In the genomic region with DNA sequence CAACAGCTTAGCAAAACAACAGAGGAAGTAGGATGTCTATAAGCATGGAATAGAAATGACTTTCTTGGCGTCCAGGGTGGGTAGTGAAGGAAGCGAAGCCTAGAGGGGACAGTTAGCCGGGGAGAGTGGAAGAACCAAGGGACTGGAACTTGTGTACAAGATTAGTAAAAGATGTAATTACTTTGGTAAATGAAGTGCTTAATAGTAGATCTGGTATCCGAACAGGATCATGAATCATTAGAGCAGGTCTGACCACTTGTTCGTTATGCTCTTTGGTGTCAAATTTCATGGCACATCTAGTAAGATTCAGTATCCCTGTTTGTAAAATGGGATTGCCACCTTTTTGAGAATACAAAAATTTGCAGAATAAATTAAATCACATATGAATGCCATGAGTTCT, we compare ENCODE assay signal across 22 cellular contexts.
DNase-seq lines count a peak whose midpoint lies in the region; TF ChIP-seq lines count a peak whose summit lies in the region.
"Had no signal": no experiment of that assay in that cellular context is flagged by ENCODE, and none has a peak within 500 bp of the region (broad histone marks: within the 10 kb centered on the region; RNA-seq: fewer than 3 reads in every experiment).

No MANE protein-coding gene starts in this region.

- no peaks in the 10 kb centered on the region for H3K36me3 ChIP-seq in mammary epithelial cell (ENCODE audit: insufficient read depth, low read length)
- H3K36me3 ChIP-seq: ascending aorta; BLaER1 treated with 17β-estradiol and CSF1 and Interleukin-3, amounts not matched to agents 10 nM and 100 nM; prostate gland; SJSA1 had no signal

- no peak overlapping the region for H2AFZ ChIP-seq in mammary epithelial cell (ENCODE audit: low read depth, low read length)

- no peak overlapping the region for H3K4me3 Mint-ChIP-seq in activated naive CD8-positive, alpha-beta T cell treated with anti-CD3 and anti-CD28 coated beads for 36 hours
- H3K4me3 Mint-ChIP-seq: activated T-helper 1 cell treated with anti-CD3 and anti-CD28 coated beads, Interleukin-12 subunit alpha, Interleukin-12 subunit beta, Interleukin-2, Interleukin-4 antibody, amounts not matched to agents 30 ng/mL and 10 ng/mL and 1 ng/mL, durations not matched to agents 14 hours and 24 hours and 36 hours; T-helper 17 cell had no signal

- peaks cover 7% of the 10 kb centered on the region for H3K4me1 ChIP-seq in mammary epithelial cell (ENCODE audit: insufficient read depth, low read length)
- H3K4me1 ChIP-seq: ascending aorta, prostate gland, SJSA1 had no signal

- no TSS peak for BruUV-seq in mammary epithelial cell (replicated peaks; lab: Mats Ljungman, UMichigan)

- no peak overlapping the region for H3K27ac Mint-ChIP-seq in activated naive CD8-positive, alpha-beta T cell treated with anti-CD3 and anti-CD28 coated beads for 36 hours
- H3K27ac Mint-ChIP-seq: activated naive CD4-positive, alpha-beta T cell treated with anti-CD3 and anti-CD28 coated beads, Interleukin-2, amount 50 U/mL, for 72 hours; activated T-helper 1 cell treated with anti-CD3 and anti-CD28 coated beads, Interleukin-12 subunit alpha, Interleukin-12 subunit beta, Interleukin-2, Interleukin-4 antibody, amounts not matched to agents 30 ng/mL and 10 ng/mL and 1 ng/mL, durations not matched to agents 14 hours and 24 hours and 36 hours; T-helper 17 cell had no signal

- H3K4me1 Mint-ChIP-seq in activated naive CD8-positive, alpha-beta T cell treated with anti-CD3 and anti-CD28 coated beads for 36 hours: no peaks in the 10 kb centered on the region
- H3K4me1 Mint-ChIP-seq: T-helper 17 cell had no signal

- 55% methylated on average over 5 of the region's 5 CpGs for WGBS in mammary epithelial cell (ENCODE audit: low coverage, missing lambda C conversion rate)

- H3K9me3 Mint-ChIP-seq in activated naive CD8-positive, alpha-beta T cell treated with anti-CD3 and anti-CD28 coated beads for 36 hours: no peaks in the 10 kb centered on the region
- H3K9me3 Mint-ChIP-seq: activated naive CD4-positive, alpha-beta T cell treated with anti-CD3 and anti-CD28 coated beads, Interleukin-2, amount 50 U/mL, for 72 hours; activated T-helper 1 cell treated with anti-CD3 and anti-CD28 coated beads, Interleukin-12 subunit alpha, Interleukin-12 subunit beta, Interleukin-2, Interleukin-4 antibody, amounts not matched to agents 30 ng/mL and 10 ng/mL and 1 ng/mL, durations not matched to agents 14 hours and 24 hours and 36 hours had no signal

- H3K4me2 ChIP-seq in mammary epithelial cell (ENCODE audit: insufficient read depth, low read depth, low read length): peak overlapping the region; percentile 49
- H3K4me2 ChIP-seq: BLaER1 treated with 17β-estradiol and CSF1 and Interleukin-3, amounts not matched to agents 10 nM and 100 nM had no signal

- H3K27ac ChIP-seq in 22Rv1: peak overlapping the region; percentile 13; the same call in 1 of the 2 replicates
- no peak overlapping the region for H3K27ac ChIP-seq in mammary epithelial cell (ENCODE audit: insufficient read depth, low read depth, low read length)
- H3K27ac ChIP-seq: ascending aorta; BLaER1 treated with 17β-estradiol and CSF1 and Interleukin-3, amounts not matched to agents 10 nM and 100 nM; HL-60; prostate gland; SJSA1 had no signal

- DNase-seq in HPDE6-E6E7 (ENCODE audit: extremely low spot score): peak; percentile 49
- DNase-seq in NCI-H526 (lab: John Stamatoyannopoulos, UW): peak; percentile 2 to 20
- DNase-seq in mammary epithelial cell: peak; percentile 57
- no peak for DNase-seq in NCI-H345 treated with DMSO at 0.1 percent for 48 hours (lab: John Stamatoyannopoulos, UW; ENCODE audit: unreplicated experiment)
- DNase-seq in activated gamma-delta T cell treated with Interleukin-2 at 50 U/mL for 16 hours: no peak
- no peak for DNase-seq in ecto neural progenitor cell (ENCODE audit: low spot score)
- no peak for DNase-seq in activated naive CD8-positive, alpha-beta T cell treated with anti-CD3 and anti-CD28 coated beads for 36 hours
- DNase-seq: ACHN; activated CD4-positive, alpha-beta T cell treated with anti-CD3 and anti-CD28 coated beads for 48 hours; NCI-H146; NCI-H446; OCI-M1; stimulated activated CD4-positive, alpha-beta T cell treated with anti-CD3 and anti-CD28 coated beads, Interleukin-1b, Interleukin-23, amount 100 ng/mL, for 48 hours; T-helper 17 cell had no signal

- intact Hi-C loops in mammary epithelial cell (cut with micrococcal nuclease): no loop called here

- no peaks in the 10 kb centered on the region for H3K79me2 ChIP-seq in mammary epithelial cell (ENCODE audit: insufficient read depth, low read length)

- H3K9me3 ChIP-seq in mammary epithelial cell (replicated peaks; ENCODE audit: insufficient read depth, low read length): no peaks in the 10 kb centered on the region
- H3K9me3 ChIP-seq: ascending aorta; BLaER1 treated with 17β-estradiol and CSF1 and Interleukin-3, amounts not matched to agents 10 nM and 100 nM; prostate gland; SJSA1 had no signal

- CTCF ChIA-PET in mammary epithelial cell (lab: Charles Lee; ENCODE audit: low non-redundant PET): no interaction called here

- no peaks in the 10 kb centered on the region for H3K27me3 ChIP-seq in mammary epithelial cell (ENCODE audit: insufficient read depth, low read length)
- H3K27me3 ChIP-seq: ascending aorta; BLaER1 treated with 17β-estradiol and CSF1 and Interleukin-3, amounts not matched to agents 10 nM and 100 nM; SJSA1 had no signal

- no peaks in the 10 kb centered on the region for H3K27me3 Mint-ChIP-seq in activated naive CD8-positive, alpha-beta T cell treated with anti-CD3 and anti-CD28 coated beads for 36 hours
- H3K27me3 Mint-ChIP-seq: T-helper 17 cell had no signal

- H3K36me3 Mint-ChIP-seq in activated naive CD8-positive, alpha-beta T cell treated with anti-CD3 and anti-CD28 coated beads for 36 hours: peaks cover 1% of the 10 kb centered on the region
- H3K36me3 Mint-ChIP-seq: activated naive CD4-positive, alpha-beta T cell treated with anti-CD3 and anti-CD28 coated beads, Interleukin-2, amount 50 U/mL, for 72 hours had no signal

- H3K9ac ChIP-seq in mammary epithelial cell (ENCODE audit: insufficient read depth, low read length): no peak overlapping the region
- H3K9ac ChIP-seq: BLaER1 treated with 17β-estradiol and CSF1 and Interleukin-3, amounts not matched to agents 10 nM and 100 nM had no signal

- dilution Hi-C loops in mammary epithelial cell (cut with HindIII; ENCODE audit: low sequenced_read_pairs): no loop called here

- H3K4me3 ChIP-seq in mammary epithelial cell (replicated peaks in 1 of 3; ENCODE audit: insufficient read depth in 1 of 3, low read depth in 2 of 3, low read length in 3 of 3): no peak overlapping the region
- H3K4me3 ChIP-seq: ascending aorta; BLaER1 treated with 17β-estradiol and CSF1 and Interleukin-3, amounts not matched to agents 10 nM and 100 nM; prostate gland; SJSA1 had no signal

- H4K20me1 ChIP-seq in mammary epithelial cell (ENCODE audit: insufficient read depth, low read length): no peaks in the 10 kb centered on the region
- H4K20me1 ChIP-seq: BLaER1 treated with 17β-estradiol and CSF1 and Interleukin-3, amounts not matched to agents 10 nM and 100 nM had no signal

- in situ Hi-C loops in mammary epithelial cell (cut with MboI; ENCODE audit: low sequenced_read_pairs in 2 of 2): no loop called here

- TF ChIP-seq CTCF in 22Rv1 (IDR thresholded peaks at IDR 0.05) (no peak), mammary epithelial cell (conservative IDR thresholded peaks at IDR 0.05 in 1 of 2, IDR thresholded peaks at IDR 0.05 in 1 of 2; ENCODE audit: extremely low read depth in 1 of 2, insufficient read depth in 1 of 2, low read depth in 1 of 2, low read length in 2 of 2) (no peak)

Comparison
In these comparisons a context has a peak if more than half of its experiments do, and no peak if none do; other contexts are left out.
1. DNase-seq: peak in HPDE6-E6E7 (single experiment), NCI-H526 (2 of 2) and mammary epithelial cell (single experiment); none in NCI-H345 treated with DMSO at 0.1 percent for 48 hours (single experiment), activated gamma-delta T cell treated with Interleukin-2 at 50 U/mL for 16 hours (single experiment), ecto neural progenitor cell (single experiment) and activated naive CD8-positive, alpha-beta T cell treated with anti-CD3 and anti-CD28 coated beads for 36 hours (single experiment).